Comparison of ENCODE assay signal across 8 cellular contexts in genomic region chr3:48716508-48716981, GRCh38. TPM values are rescaled to one million over a fixed set of nuclear protein-coding genes. Genes with fewer than 3 reads are reported as not detected.
DNase-seq lines count a peak whose midpoint lies in the region; ATAC-seq and TF ChIP-seq lines count a peak whose summit lies in the region.

No MANE protein-coding gene starts in this region.

- peaks cover 52% of the 10 kb centered on the region for H3K36me3 Mint-ChIP-seq in Caco-2 (ENCODE audit: insufficient read depth, unreplicated experiment)

- intact Hi-C loops in Caco-2 (cut with micrococcal nuclease; ENCODE audit: unreplicated experiment), result loop anchor here (2.0 to 10.0 kb wide), 2 partner anchors 24 to 198 kb away; partner anchors contain the start of gene ARIH2

- H3K9ac ChIP-seq in iPS-15b (ENCODE audit: low read depth, low read length), result peak overlapping the region; percentile 99

- H3K4me3 Mint-ChIP-seq in Caco-2 (ENCODE audit: unreplicated experiment), result peak overlapping the region; percentile 66

- H3K27me3 ChIP-seq in Caco-2 (replicated peaks; ENCODE audit: control insufficient read depth, insufficient read depth, low read length) (no peaks in the 10 kb centered on the region), iPS-15b (ENCODE audit: control insufficient read depth, insufficient read depth, low read length) (peaks cover 5% of the 10 kb centered on the region)

- H3K4me1 ChIP-seq in Caco-2 (peaks cover 35% of the 10 kb centered on the region), iPS-15b (ENCODE audit: control insufficient read depth, insufficient read depth, low read length) (peaks cover 12% of the 10 kb centered on the region)

- ATAC-seq in HG02973 (IDR thresholded peaks at IDR 0.05; ENCODE audit: unreplicated experiment) (no peak), GM21825 (IDR thresholded peaks at IDR 0.05; ENCODE audit: unreplicated experiment) (no peak)

- no peaks in the 10 kb centered on the region for H3K9me3 Mint-ChIP-seq in Caco-2 (ENCODE audit: unreplicated experiment)

- H3K27ac Mint-ChIP-seq in Caco-2 (ENCODE audit: unreplicated experiment), result peak overlapping the region; percentile 68

- H3K27me3 Mint-ChIP-seq in Caco-2 (ENCODE audit: insufficient read depth, unreplicated experiment), result no peaks in the 10 kb centered on the region

- POLR2A ChIA-PET in Caco-2 (lab: Charles Lee), result interaction anchor here (0.5 to 1.9 kb wide), 13 partner anchors 15 to 313 kb away, joined by 3 to 13 read pairs (median 5); partner anchors contain the start of genes ARIH2, CELSR3, IMPDH2 and WDR6

- peak in 1 of 2 experiments; percentile 36 for DNase-seq in Caco-2
- peak; percentile 25 for DNase-seq in NCI-H2171 (lab: John Stamatoyannopoulos, UW)
- peak; percentile 25 for DNase-seq in activated naive CD4-positive, alpha-beta T cell treated with anti-CD3 and anti-CD28 coated beads, Interleukin-2, amount 50 U/mL, for 16 hours
- DNase-seq in stimulated activated CD4-positive, alpha-beta T cell treated with anti-CD3 and anti-CD28 coated beads, Interleukin-12 subunit alpha, Interleukin-12 subunit beta, amount 100 ng/mL, for 48 hours (ENCODE audit: low read depth in 2 of 3, low spot score in 1 of 3), result peak in 2 of 3 donors; percentile 13 to 16
- DNase-seq in NCI-H2029 treated with DMSO at 0.1 percent for 48 hours (lab: John Stamatoyannopoulos, UW), result no peak

- CTCF ChIA-PET in Caco-2 (lab: Charles Lee), result interaction anchor here (0.9 to 1.4 kb wide), 2 partner anchors 23 to 131 kb away, joined by 3 to 7 read pairs; partner anchors contain the start of gene PRKAR2A

- no peak for TF ChIP-seq CTCF in Caco-2 (IDR thresholded peaks at IDR 0.05; ENCODE audit: insufficient read depth in 1 of 2, low read depth in 1 of 2, low read length in 1 of 2, severe bottlenecking in 1 of 2, unreplicated experiment in 1 of 2)

- H3K36me3 ChIP-seq in Caco-2 (ENCODE audit: control insufficient read depth, insufficient read depth, low read length) (peaks cover 4% of the 10 kb centered on the region), iPS-15b (ENCODE audit: control insufficient read depth, insufficient read depth, low read length) (peaks cover 21% of the 10 kb centered on the region)

- H3K4me1 Mint-ChIP-seq in Caco-2 (ENCODE audit: low read depth, unreplicated experiment), result peaks cover 41% of the 10 kb centered on the region

- peak overlapping the region; percentile 55 for H3K4me3 ChIP-seq in Caco-2 (ENCODE audit: low read depth, low read length)
- peak overlapping the region; percentile 96 for H3K4me3 ChIP-seq in iPS-15b (ENCODE audit: low read depth, low read length)

- H3K9me3 ChIP-seq in Caco-2 (no peaks in the 10 kb centered on the region), iPS-15b (ENCODE audit: control insufficient read depth, insufficient read depth, low read length) (no peaks in the 10 kb centered on the region)

- no TSS peak for BruUV-seq in Caco-2 (replicated peaks; lab: Mats Ljungman, UMichigan)

RNA-seq across cellular contexts. Expression of gene IP6K2, which starts 0.5 kb away (rescaled TPM):
- total RNA-seq in Caco-2 (2022), result 91.7 and 100 TPM in 2 replicates

RNA-seq across cellular contexts. Expression of gene NCKIPSD, which starts 30.8 kb away (rescaled TPM):
- total RNA-seq in Caco-2 (2022), result 30.1 and 30.2 TPM in 2 replicates

RNA-seq across cellular contexts. Expression of gene CELSR3, which starts 53.9 kb away (rescaled TPM):
- 35.4 and 39.0 TPM in 2 replicates for total RNA-seq in Caco-2 (2022)
